Comparison of ENCODE assay signal across 8 cellular contexts in genomic region chr5:141560725-141561483, GRCh38. TPM values are rescaled to one million over a fixed set of nuclear protein-coding genes. Genes with fewer than 3 reads are reported as not detected.
DNase-seq lines count a peak whose midpoint lies in the region; ATAC-seq and TF ChIP-seq lines count a peak whose summit lies in the region.

No MANE protein-coding gene starts in this region.

- H3K4me3 Mint-ChIP-seq in T-helper 2 cell treated with Interferon-gamma antibody and Interleukin-4, amounts not matched to agents 5 μg/mL and 100 μg/mL, for 36 hours: no peak overlapping the region
- no peak overlapping the region for H3K4me3 Mint-ChIP-seq in stimulated activated effector memory CD8-positive, alpha-beta T cell treated with anti-CD3 and anti-CD28 coated beads, Interleukin-12 subunit alpha, Interleukin-12 subunit beta, amount 100 ng/mL, for 72 hours

- H3K36me3 ChIP-seq in cardiac muscle cell: no peaks in the 10 kb centered on the region

- no peaks in the 10 kb centered on the region for H3K9me3 ChIP-seq in cardiac muscle cell (ENCODE audit: low read depth)

- H3K27me3 Mint-ChIP-seq in T-helper 2 cell treated with Interferon-gamma antibody and Interleukin-4, amounts not matched to agents 5 μg/mL and 100 μg/mL, for 36 hours (ENCODE audit: low read depth): no peaks in the 10 kb centered on the region

- no peak overlapping the region for H3K27ac Mint-ChIP-seq in T-helper 2 cell treated with Interferon-gamma antibody and Interleukin-4, amounts not matched to agents 5 μg/mL and 100 μg/mL, for 36 hours
- no peak overlapping the region for H3K27ac Mint-ChIP-seq in stimulated activated effector memory CD8-positive, alpha-beta T cell treated with anti-CD3 and anti-CD28 coated beads, Interleukin-12 subunit alpha, Interleukin-12 subunit beta, amount 100 ng/mL, for 72 hours

- no peak for ATAC-seq in stimulated activated effector memory CD8-positive, alpha-beta T cell treated with anti-CD3 and anti-CD28 coated beads, Interleukin-12 subunit alpha, Interleukin-12 subunit beta, amount 100 ng/mL, for 72 hours
- ATAC-seq in HG03025 (IDR thresholded peaks at IDR 0.05; ENCODE audit: low FRiP score, unreplicated experiment): no peak

- H3K4me1 Mint-ChIP-seq in T-helper 2 cell treated with Interferon-gamma antibody and Interleukin-4, amounts not matched to agents 5 μg/mL and 100 μg/mL, for 36 hours (ENCODE audit: low read depth): peaks cover 33% of the 10 kb centered on the region
- peaks cover 55% of the 10 kb centered on the region for H3K4me1 Mint-ChIP-seq in stimulated activated effector memory CD8-positive, alpha-beta T cell treated with anti-CD3 and anti-CD28 coated beads, Interleukin-12 subunit alpha, Interleukin-12 subunit beta, amount 100 ng/mL, for 72 hours

- no peaks in the 10 kb centered on the region for H3K9me3 Mint-ChIP-seq in T-helper 2 cell treated with Interferon-gamma antibody and Interleukin-4, amounts not matched to agents 5 μg/mL and 100 μg/mL, for 36 hours
- no peaks in the 10 kb centered on the region for H3K9me3 Mint-ChIP-seq in stimulated activated effector memory CD8-positive, alpha-beta T cell treated with anti-CD3 and anti-CD28 coated beads, Interleukin-12 subunit alpha, Interleukin-12 subunit beta, amount 100 ng/mL, for 72 hours

- peak; percentile 98 for DNase-seq in EH (ENCODE audit: low read depth)
- peak; percentile 98 for DNase-seq in NCI-H1694 treated with DMSO at 0.1 percent for 48 hours (lab: John Stamatoyannopoulos, UW)
- DNase-seq in amniotic epithelial cell (ENCODE audit: low read depth): peak; percentile 98
- peak; percentile 95 to 99 for DNase-seq in cardiac muscle cell (ENCODE audit: low read depth in 1 of 2, low spot score in 1 of 2)
- peak; percentile 77 for DNase-seq in occipital lobe (lab: John Stamatoyannopoulos, UW)
- no peak for DNase-seq in T-helper 2 cell treated with Interferon-gamma antibody and Interleukin-4, amounts not matched to agents 5 μg/mL and 100 μg/mL, for 36 hours (ENCODE audit: low spot score)
- DNase-seq in stimulated activated effector memory CD8-positive, alpha-beta T cell treated with anti-CD3 and anti-CD28 coated beads, Interleukin-12 subunit alpha, Interleukin-12 subunit beta, amount 100 ng/mL, for 72 hours (ENCODE audit: low spot score in 2 of 2): no peak

- H3K4me3 ChIP-seq in cardiac muscle cell: peak overlapping the region; percentile 13

- peaks cover 72% of the 10 kb centered on the region for H3K36me3 Mint-ChIP-seq in T-helper 2 cell treated with Interferon-gamma antibody and Interleukin-4, amounts not matched to agents 5 μg/mL and 100 μg/mL, for 36 hours (ENCODE audit: low read depth)
- H3K36me3 Mint-ChIP-seq in stimulated activated effector memory CD8-positive, alpha-beta T cell treated with anti-CD3 and anti-CD28 coated beads, Interleukin-12 subunit alpha, Interleukin-12 subunit beta, amount 100 ng/mL, for 72 hours: peaks cover 100% of the 10 kb centered on the region

- peak; percentile 86 for TF ChIP-seq CTCF in cardiac muscle cell (IDR thresholded peaks at IDR 0.05; ENCODE audit: low read depth, low read length)

- peak overlapping the region; percentile 97 for H3K27ac ChIP-seq in cardiac muscle cell

- peaks cover 14% of the 10 kb centered on the region for H3K4me1 ChIP-seq in cardiac muscle cell (ENCODE audit: low read depth)

- H3K27me3 ChIP-seq in cardiac muscle cell: no peaks in the 10 kb centered on the region

RNA-seq across cellular contexts. Expression of gene DIAPH1, which starts 57.9 kb away (rescaled TPM):
- total RNA-seq in cardiac muscle cell: 17.1 and 24.4 TPM in 2 replicates
- polyA plus RNA-seq in cardiac muscle cell: 24.0 and 31.0 TPM in 2 replicates
- 18.4 TPM for total RNA-seq in occipital lobe

Comparison
In these comparisons a context has a peak if more than half of its experiments do, and no peak if none do; other contexts are left out.
1. DNase-seq: peak in EH (single experiment), NCI-H1694 treated with DMSO at 0.1 percent for 48 hours (single experiment), amniotic epithelial cell (single experiment), cardiac muscle cell (2 of 2) and occipital lobe (single experiment); none in T-helper 2 cell treated with Interferon-gamma antibody and Interleukin-4, amounts not matched to agents 5 μg/mL and 100 μg/mL, for 36 hours (single experiment) and stimulated activated effector memory CD8-positive, alpha-beta T cell treated with anti-CD3 and anti-CD28 coated beads, Interleukin-12 subunit alpha, Interleukin-12 subunit beta, amount 100 ng/mL, for 72 hours (0 of 2).